Comparison of ENCODE assay signal across 25 cellular contexts in genomic region chrX:1025413-1025812, GRCh38.
"Had no signal": no experiment of that assay in that cellular context is flagged by ENCODE, and none has a peak within 500 bp of the region (broad histone marks: within the 10 kb centered on the region; RNA-seq: fewer than 3 reads in every experiment).

No MANE protein-coding gene starts in this region.

- FAIRE-seq: astrocyte, keratinocyte had no signal

- DNase-seq: activated CD4-positive, alpha-beta T cell treated with anti-CD3 and anti-CD28 coated beads, Interleukin-2, amount 10 ng/mL, durations not matched to agents 7 days and 5 days; activated CD4-positive, CD25-positive, alpha-beta regulatory T cell treated with anti-CD3 and anti-CD28 coated beads, Interleukin-2, amount 50 U/mL, for 72 hours; activated effector memory CD4-positive, alpha-beta T cell treated with Interleukin-2 at 50 U/mL for 16 hours; activated naive CD4-positive, alpha-beta T cell treated with Interleukin-2 at 50 U/mL for 16 hours; activated T-cell treated with anti-CD3 and anti-CD28 coated beads for 4 hours; amniotic stem cell; brain microvascular endothelial cell; dorsolateral prefrontal cortex; effector memory CD4-positive, alpha-beta T cell; gastrocnemius medialis; glutamatergic neuron; left cardiac atrium; left ventricle myocardium superior; mucosa of descending colon; right lobe of liver; stimulated activated naive CD4-positive, alpha-beta T cell; T-helper 17 cell; T1000 had no signal

- ATAC-seq: gastrocnemius medialis, left cardiac atrium, left ventricle myocardium superior, mucosa of descending colon, right lobe of liver, T-helper 17 cell had no signal

- H3K27ac ChIP-seq: brain microvascular endothelial cell, coronary artery, dorsolateral prefrontal cortex, gastrocnemius medialis, right lobe of liver, tibial nerve had no signal

- H3K27ac Mint-ChIP-seq: nephron, progenitor cell of endocrine pancreas, T-helper 17 cell had no signal

- H3K4me2 ChIP-seq: smooth muscle cell had no signal

- H3K27me3 ChIP-seq: brain microvascular endothelial cell, right lobe of liver, tibial nerve had no signal

- H3K4me3 ChIP-seq: coronary artery, dorsolateral prefrontal cortex, gastrocnemius medialis, mucosa of descending colon, right lobe of liver, smooth muscle cell, tibial nerve had no signal

- H3K9me3 Mint-ChIP-seq: activated CD4-positive, alpha-beta T cell treated with anti-CD3 and anti-CD28 coated beads, Interleukin-2, amount 10 ng/mL, durations not matched to agents 7 days and 5 days had no signal

- H3K4me3 Mint-ChIP-seq: activated CD4-positive, alpha-beta T cell treated with anti-CD3 and anti-CD28 coated beads, Interleukin-2, amount 10 ng/mL, durations not matched to agents 7 days and 5 days; nephron; T-helper 17 cell had no signal

- H3K36me3 ChIP-seq: brain microvascular endothelial cell, gastrocnemius medialis, right lobe of liver, tibial nerve had no signal

- H3K9me3 ChIP-seq: gastrocnemius medialis, right lobe of liver had no signal

- H3K4me1 ChIP-seq: gastrocnemius medialis, right lobe of liver, tibial nerve had no signal
